In the genomic region with DNA sequence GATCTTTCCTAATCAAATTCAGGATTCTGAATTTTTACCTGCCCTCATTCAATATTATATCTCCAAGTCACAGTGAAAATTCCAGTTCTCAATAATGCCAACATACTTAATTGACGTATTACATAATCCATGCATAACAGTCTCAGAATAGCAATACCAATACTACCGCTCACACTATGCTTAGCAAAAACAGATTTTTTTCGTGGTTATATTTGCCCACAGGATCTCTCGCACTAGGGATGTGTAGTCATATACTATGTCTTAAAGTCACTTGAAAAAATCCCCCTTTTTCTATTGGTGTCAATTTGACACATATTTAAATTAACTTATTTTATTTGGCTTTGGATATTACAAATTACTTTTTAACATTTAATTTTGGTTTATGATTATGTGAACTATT, we compare ENCODE assay signal across 31 cellular contexts.
"Had no signal": no experiment of that assay in that cellular context is flagged by ENCODE, and none has a peak within 500 bp of the region (broad histone marks: within the 10 kb centered on the region; RNA-seq: fewer than 3 reads in every experiment).

No MANE protein-coding gene starts in this region.

- H3K27me3 ChIP-seq: adrenal gland, body of pancreas, esophagus muscularis mucosa, gastroesophageal sphincter, heart right ventricle, hepatocyte had no signal

- H3K9me3 ChIP-seq: adrenal gland, body of pancreas, esophagus muscularis mucosa, gastroesophageal sphincter, heart right ventricle had no signal

- H3K27ac Mint-ChIP-seq: activated CD4-positive, alpha-beta T cell treated with anti-CD3 and anti-CD28 coated beads, Interleukin-2, amount 10 ng/mL, durations not matched to agents 7 days and 5 days; activated CD8-positive, alpha-beta memory T cell treated with anti-CD3 and anti-CD28 coated beads, Interleukin-2, amount 10 ng/mL, durations not matched to agents 7 days and 5 days; activated CD8-positive, alpha-beta T cell treated with anti-CD3 and anti-CD28 coated beads for 36 hours; activated naive CD4-positive, alpha-beta T cell treated with anti-CD3 and anti-CD28 coated beads, Interleukin-2, amount 50 U/mL, for 24 hours; activated naive CD8-positive, alpha-beta T cell treated with anti-CD3 and anti-CD28 coated beads for 36 hours; activated naive CD8-positive, alpha-beta T cell treated with anti-CD3 and anti-CD28 coated beads, Interleukin-2, amount 50 U/mL, for 24 hours; activated T-cell treated with anti-CD3 and anti-CD28 coated beads, Interleukin-2, amount 50 U/mL, for 24 hours; activated T-helper 17 cell treated with anti-CD3 and anti-CD28 coated beads, Interleukin-2, amount 50 U/mL, for 72 hours; effector memory CD8-positive, alpha-beta T cell had no signal

- H3K4me3 Mint-ChIP-seq: activated CD4-positive, alpha-beta T cell treated with anti-CD3 and anti-CD28 coated beads, Interleukin-2, amount 10 ng/mL, durations not matched to agents 7 days and 5 days; activated CD8-positive, alpha-beta memory T cell treated with anti-CD3 and anti-CD28 coated beads, Interleukin-2, amount 10 ng/mL, durations not matched to agents 7 days and 5 days; activated CD8-positive, alpha-beta T cell treated with anti-CD3 and anti-CD28 coated beads for 36 hours; activated naive CD4-positive, alpha-beta T cell treated with anti-CD3 and anti-CD28 coated beads, Interleukin-2, amount 50 U/mL, for 24 hours; activated naive CD8-positive, alpha-beta T cell treated with anti-CD3 and anti-CD28 coated beads for 36 hours; activated naive CD8-positive, alpha-beta T cell treated with anti-CD3 and anti-CD28 coated beads, Interleukin-2, amount 50 U/mL, for 24 hours; activated T-cell treated with anti-CD3 and anti-CD28 coated beads, Interleukin-2, amount 50 U/mL, for 24 hours; activated T-helper 17 cell treated with anti-CD3 and anti-CD28 coated beads, Interleukin-2, amount 50 U/mL, for 72 hours; effector memory CD8-positive, alpha-beta T cell had no signal

- H3K4me3 ChIP-seq: adrenal gland, body of pancreas, esophagus muscularis mucosa, gastroesophageal sphincter, heart right ventricle, hepatocyte had no signal

- H3K4me1 Mint-ChIP-seq: activated CD4-positive, alpha-beta T cell treated with anti-CD3 and anti-CD28 coated beads, Interleukin-2, amount 10 ng/mL, durations not matched to agents 7 days and 5 days; activated CD8-positive, alpha-beta memory T cell treated with anti-CD3 and anti-CD28 coated beads, Interleukin-2, amount 10 ng/mL, durations not matched to agents 7 days and 5 days; activated naive CD4-positive, alpha-beta T cell treated with anti-CD3 and anti-CD28 coated beads, Interleukin-2, amount 50 U/mL, for 24 hours; activated naive CD8-positive, alpha-beta T cell treated with anti-CD3 and anti-CD28 coated beads for 36 hours; activated naive CD8-positive, alpha-beta T cell treated with anti-CD3 and anti-CD28 coated beads, Interleukin-2, amount 50 U/mL, for 24 hours; activated T-helper 17 cell treated with anti-CD3 and anti-CD28 coated beads, Interleukin-2, amount 50 U/mL, for 72 hours had no signal

- DNase-seq: activated CD4-positive, alpha-beta T cell treated with anti-CD3 and anti-CD28 coated beads for 4 hours; activated CD4-positive, alpha-beta T cell treated with anti-CD3 and anti-CD28 coated beads, Interleukin-2, amount 10 ng/mL, durations not matched to agents 7 days and 5 days; activated CD4-positive, alpha-beta T cell treated with anti-CD3 and anti-CD28 coated beads, Interleukin-2, amount 50 U/mL, for 4 hours; activated CD4-positive, CD25-positive, alpha-beta regulatory T cell; activated CD4-positive, CD25-positive, alpha-beta regulatory T cell treated with anti-CD3 and anti-CD28 coated beads, Interleukin-2, amount 50 U/mL, for 72 hours; activated CD8-positive, alpha-beta memory T cell treated with anti-CD3 and anti-CD28 coated beads, Interleukin-2, amount 10 ng/mL, durations not matched to agents 7 days and 5 days; activated CD8-positive, alpha-beta memory T cell treated with anti-CD3 and anti-CD28 coated beads, Interleukin-2, amount 50 U/mL, for 4 hours; activated CD8-positive, alpha-beta T cell treated with anti-CD3 and anti-CD28 coated beads for 36 hours; activated effector memory CD4-positive, alpha-beta T cell treated with Interleukin-2 at 50 U/mL for 16 hours; activated gamma-delta T cell treated with Interleukin-2 at 50 U/mL for 16 hours; activated naive CD4-positive, alpha-beta T cell treated with Interleukin-2 at 50 U/mL for 16 hours; activated naive CD8-positive, alpha-beta T cell treated with anti-CD3 and anti-CD28 coated beads for 36 hours; activated naive CD8-positive, alpha-beta T cell treated with anti-CD3 and anti-CD28 coated beads, Interleukin-2, amount 50 U/mL, for 24 hours; activated T-cell treated with anti-CD3 and anti-CD28 coated beads, Interleukin-2, amount 50 U/mL, for 24 hours; adrenal gland; amygdala; aorta; body of pancreas; cortex of kidney; dermis blood vessel endothelial cell; effector CD4-positive, alpha-beta T cell; effector memory CD8-positive, alpha-beta T cell; erythroblast; foreskin melanocyte; heart right ventricle; T-helper 2 cell had no signal

- H3K36me3 ChIP-seq: adrenal gland, esophagus muscularis mucosa, gastroesophageal sphincter, heart right ventricle had no signal

- H3K4me1 ChIP-seq: adrenal gland, body of pancreas, esophagus muscularis mucosa, gastroesophageal sphincter, heart right ventricle had no signal

- ATAC-seq: activated CD8-positive, alpha-beta memory T cell treated with anti-CD3 and anti-CD28 coated beads, Interleukin-2, amount 10 ng/mL, durations not matched to agents 7 days and 5 days; activated CD8-positive, alpha-beta T cell treated with anti-CD3 and anti-CD28 coated beads for 36 hours; activated naive CD8-positive, alpha-beta T cell treated with anti-CD3 and anti-CD28 coated beads, Interleukin-2, amount 50 U/mL, for 24 hours; activated T-helper 17 cell treated with anti-CD3 and anti-CD28 coated beads, Interleukin-2, amount 50 U/mL, for 72 hours; body of pancreas; effector memory CD8-positive, alpha-beta T cell; gastroesophageal sphincter; heart right ventricle had no signal

- H3K27ac ChIP-seq: adrenal gland, body of pancreas, esophagus muscularis mucosa, gastroesophageal sphincter, heart right ventricle, hepatocyte had no signal

- H3K9me3 Mint-ChIP-seq: activated CD4-positive, alpha-beta T cell treated with anti-CD3 and anti-CD28 coated beads, Interleukin-2, amount 10 ng/mL, durations not matched to agents 7 days and 5 days had no signal

- H3K27me3 Mint-ChIP-seq: activated CD4-positive, alpha-beta T cell treated with anti-CD3 and anti-CD28 coated beads, Interleukin-2, amount 10 ng/mL, durations not matched to agents 7 days and 5 days; activated CD8-positive, alpha-beta memory T cell treated with anti-CD3 and anti-CD28 coated beads, Interleukin-2, amount 10 ng/mL, durations not matched to agents 7 days and 5 days; activated CD8-positive, alpha-beta T cell treated with anti-CD3 and anti-CD28 coated beads for 36 hours; activated naive CD4-positive, alpha-beta T cell treated with anti-CD3 and anti-CD28 coated beads, Interleukin-2, amount 50 U/mL, for 24 hours; activated naive CD8-positive, alpha-beta T cell treated with anti-CD3 and anti-CD28 coated beads for 36 hours; activated T-cell treated with anti-CD3 and anti-CD28 coated beads, Interleukin-2, amount 50 U/mL, for 24 hours; activated T-helper 17 cell treated with anti-CD3 and anti-CD28 coated beads, Interleukin-2, amount 50 U/mL, for 72 hours; effector memory CD8-positive, alpha-beta T cell had no signal
